In genomic region chr10:114678301-114678700, GRCh38 we compare ENCODE assay signal across 25 cellular contexts.
"Had no signal": no experiment of that assay in that cellular context is flagged by ENCODE, and none has a peak within 500 bp of the region (broad histone marks: within the 10 kb centered on the region; RNA-seq: fewer than 3 reads in every experiment).

No MANE protein-coding gene starts in this region.

- H3K27ac ChIP-seq: coronary artery, left lung, sigmoid colon, thoracic aorta, upper lobe of left lung had no signal

- H3K4me3 Mint-ChIP-seq: activated B cell treated with CpG ODN at 0.5 μM for 24 hours; activated CD4-positive, alpha-beta memory T cell treated with anti-CD3 and anti-CD28 coated beads for 36 hours; activated CD8-positive, alpha-beta memory T cell treated with anti-CD3 and anti-CD28 coated beads, Interleukin-2, amount 10 ng/mL, durations not matched to agents 7 days and 5 days; activated naive CD8-positive, alpha-beta T cell treated with anti-CD3 and anti-CD28 coated beads for 36 hours; activated T-helper 17 cell treated with anti-CD3 and anti-CD28 coated beads, Interleukin-2, amount 50 U/mL, for 72 hours; central memory CD8-positive, alpha-beta T cell; memory B cell; neural crest cell; stimulated activated effector memory CD8-positive, alpha-beta T cell treated with anti-CD3 and anti-CD28 coated beads, Interleukin-12 subunit alpha, Interleukin-12 subunit beta, amount 100 ng/mL, for 72 hours had no signal

- H3K36me3 Mint-ChIP-seq: activated CD4-positive, alpha-beta memory T cell treated with anti-CD3 and anti-CD28 coated beads for 36 hours; activated CD8-positive, alpha-beta memory T cell treated with anti-CD3 and anti-CD28 coated beads, Interleukin-2, amount 10 ng/mL, durations not matched to agents 7 days and 5 days; activated naive CD8-positive, alpha-beta T cell treated with anti-CD3 and anti-CD28 coated beads for 36 hours; memory B cell; stimulated activated effector memory CD8-positive, alpha-beta T cell treated with anti-CD3 and anti-CD28 coated beads, Interleukin-12 subunit alpha, Interleukin-12 subunit beta, amount 100 ng/mL, for 72 hours had no signal

- H3K36me3 ChIP-seq: left lung, pancreas, sigmoid colon, stomach, thoracic aorta had no signal

- H3K27me3 ChIP-seq: left lung, pancreas, sigmoid colon, stomach, upper lobe of left lung had no signal

- H3K4me1 Mint-ChIP-seq: activated B cell treated with CpG ODN at 0.5 μM for 24 hours; activated CD8-positive, alpha-beta memory T cell treated with anti-CD3 and anti-CD28 coated beads, Interleukin-2, amount 10 ng/mL, durations not matched to agents 7 days and 5 days; activated naive CD8-positive, alpha-beta T cell treated with anti-CD3 and anti-CD28 coated beads for 36 hours; central memory CD8-positive, alpha-beta T cell; memory B cell; stimulated activated effector memory CD8-positive, alpha-beta T cell treated with anti-CD3 and anti-CD28 coated beads, Interleukin-12 subunit alpha, Interleukin-12 subunit beta, amount 100 ng/mL, for 72 hours had no signal

- H3K27ac Mint-ChIP-seq: activated B cell treated with CpG ODN at 0.5 μM for 24 hours; activated CD4-positive, alpha-beta memory T cell treated with anti-CD3 and anti-CD28 coated beads for 36 hours; activated CD8-positive, alpha-beta memory T cell treated with anti-CD3 and anti-CD28 coated beads, Interleukin-2, amount 10 ng/mL, durations not matched to agents 7 days and 5 days; activated naive CD8-positive, alpha-beta T cell treated with anti-CD3 and anti-CD28 coated beads for 36 hours; activated T-helper 17 cell treated with anti-CD3 and anti-CD28 coated beads, Interleukin-2, amount 50 U/mL, for 72 hours; memory B cell; stimulated activated effector memory CD8-positive, alpha-beta T cell treated with anti-CD3 and anti-CD28 coated beads, Interleukin-12 subunit alpha, Interleukin-12 subunit beta, amount 100 ng/mL, for 72 hours had no signal

- DNase-seq: activated B cell treated with CpG ODN at 0.5 μM for 24 hours; activated CD4-positive, alpha-beta memory T cell treated with anti-CD3 and anti-CD28 coated beads for 36 hours; activated CD4-positive, alpha-beta T cell treated with anti-CD3 and anti-CD28 coated beads for 4 hours; activated CD8-positive, alpha-beta memory T cell treated with anti-CD3 and anti-CD28 coated beads, Interleukin-2, amount 10 ng/mL, durations not matched to agents 7 days and 5 days; activated naive CD4-positive, alpha-beta T cell; activated naive CD8-positive, alpha-beta T cell treated with anti-CD3 and anti-CD28 coated beads for 36 hours; amniotic stem cell; foreskin fibroblast; hypothalamus; kidney; left lung; pancreas; sigmoid colon; stimulated activated CD4-positive, alpha-beta T cell treated with anti-CD3 and anti-CD28 coated beads, Interleukin-4, amount 100 ng/mL, for 24 hours; stomach; T-helper 1 cell; T-helper 9 cell; upper lobe of left lung had no signal

- H3K4me3 ChIP-seq: coronary artery, left lung, pancreas, sigmoid colon, stomach, thoracic aorta, upper lobe of left lung had no signal

- H3K27me3 Mint-ChIP-seq: central memory CD8-positive, alpha-beta T cell had no signal

- H3K9me3 ChIP-seq: left lung, pancreas, sigmoid colon, stomach, thoracic aorta, upper lobe of left lung had no signal

- H3K9me3 Mint-ChIP-seq: activated B cell treated with CpG ODN at 0.5 μM for 24 hours; activated CD4-positive, alpha-beta memory T cell treated with anti-CD3 and anti-CD28 coated beads for 36 hours; activated naive CD8-positive, alpha-beta T cell treated with anti-CD3 and anti-CD28 coated beads for 36 hours; activated T-helper 17 cell treated with anti-CD3 and anti-CD28 coated beads, Interleukin-2, amount 50 U/mL, for 72 hours; central memory CD8-positive, alpha-beta T cell; memory B cell; stimulated activated effector memory CD8-positive, alpha-beta T cell treated with anti-CD3 and anti-CD28 coated beads, Interleukin-12 subunit alpha, Interleukin-12 subunit beta, amount 100 ng/mL, for 72 hours had no signal
